Comparison of ENCODE assay signal across 8 cellular contexts in genomic region chr4:47462799-47463234, GRCh38. TPM values are rescaled to one million over a fixed set of nuclear protein-coding genes. Genes with fewer than 3 reads are reported as not detected.
DNase-seq lines count a peak whose midpoint lies in the region; ATAC-seq and TF ChIP-seq lines count a peak whose summit lies in the region.

No MANE protein-coding gene starts in this region.

- H3K9me3 ChIP-seq in adrenal gland (replicated peaks in 1 of 3) = peaks cover 0 to 6% (median 0%) of the 10 kb centered on the region in 3 donors

- peak; percentile 21 for ATAC-seq in GM19372 (IDR thresholded peaks at IDR 0.05; ENCODE audit: low read depth, unreplicated experiment)
- peak; percentile 22 for ATAC-seq in HG03460 (IDR thresholded peaks at IDR 0.05; ENCODE audit: unreplicated experiment)

- no peaks in the 10 kb centered on the region for H3K36me3 ChIP-seq in adrenal gland (replicated peaks in 1 of 2)

- peak overlapping the region; percentile 48 to 95 (median 84) for H3K4me3 ChIP-seq in adrenal gland

- 5 to 10% (median 6%) methylated on average over 6 of the region's 6 CpGs for WGBS in adrenal gland, 4 donors

- peaks cover 0 to 11% of the 10 kb centered on the region in 2 donors for H3K4me1 ChIP-seq in adrenal gland (replicated peaks in 1 of 2)

- TF ChIP-seq POLR2A in adrenal gland (IDR thresholded peaks at IDR 0.05) = no peak

- DNase-seq in AG08396 (ENCODE audit: low spot score) = peak; percentile 7
- DNase-seq in adrenal gland = no peak
- peak; percentile 21 for DNase-seq in iris pigment epithelial cell (ENCODE audit: low read depth)
- DNase-seq in superior temporal gyrus (ENCODE audit: extremely low spot score) = peak; percentile 42
- DNase-seq in epidermal melanocyte (ENCODE audit: insufficient read length, low spot score) = no peak
- no peak for DNase-seq in SK-N-DZ (ENCODE audit: low spot score)

- H3K27me3 ChIP-seq in adrenal gland = no peaks in the 10 kb centered on the region

- TF ChIP-seq CTCF in adrenal gland (IDR thresholded peaks at IDR 0.05) = no peak

- H3K27ac ChIP-seq in adrenal gland = peak overlapping the region in 3 of 5 donors; percentile 61 to 86 (median 79)

- intact Hi-C loops in adrenal gland (cut with DNase I) = no loop called here

RNA-seq across cellular contexts. Expression of gene COMMD8, which starts 0.7 kb away (rescaled TPM):
- 10 to 100 TPM in 7 of 8 donors, 1 to 10 TPM in 1; 9.8 to 33.2 (median 16.1) TPM for total RNA-seq in adrenal gland
- 10 to 100 TPM in 2 of 3 donors, 1 to 10 TPM in 1; 6.3 to 20.2 (median 12.8) TPM for polyA plus RNA-seq in adrenal gland
- polyA plus RNA-seq in SK-N-DZ (2014; cell fraction: cytosol; rRNA removed) = 20.5 and 21.0 TPM in 2 replicates
- polyA plus RNA-seq in SK-N-DZ (2014; cell fraction: nucleus; rRNA removed) = 11.0 and 27.2 TPM in 2 replicates

RNA-seq across cellular contexts. Expression of gene ATP10D, which starts 22.3 kb away (rescaled TPM):
- total RNA-seq in adrenal gland = 10 to 100 TPM; 13.6 to 50.2 (median 31.0) TPM
- 10 to 100 TPM in 1 of 3 donors, 1 to 10 TPM in 2; 3.8 to 17.3 (median 5.0) TPM for polyA plus RNA-seq in adrenal gland
- polyA plus RNA-seq in SK-N-DZ (2014; cell fraction: cytosol; rRNA removed) = 6.7 and 7.7 TPM in 2 replicates
- polyA plus RNA-seq in SK-N-DZ (2014; cell fraction: nucleus; rRNA removed) = 6.1 and 11.0 TPM in 2 replicates

Comparison
In these comparisons a context has a peak if more than half of its experiments do, and no peak if none do; other contexts are left out.
1. DNase-seq: peak in AG08396 (single experiment), iris pigment epithelial cell (single experiment) and superior temporal gyrus (single experiment); none in adrenal gland (0 of 7), epidermal melanocyte (single experiment) and SK-N-DZ (single experiment).